Comparison of ENCODE assay signal across 17 cellular contexts in genomic region chr7:92824901-92825480, GRCh38. TPM values are rescaled to one million over a fixed set of nuclear protein-coding genes. Genes with fewer than 3 reads are reported as not detected.
DNase-seq lines count a peak whose midpoint lies in the region; ATAC-seq and TF ChIP-seq lines count a peak whose summit lies in the region.
"Had no signal": no experiment of that assay in that cellular context is flagged by ENCODE, and none has a peak within 500 bp of the region (broad histone marks: within the 10 kb centered on the region; RNA-seq: fewer than 3 reads in every experiment).

No MANE protein-coding gene starts in this region.

- ATAC-seq in activated T-cell treated with anti-CD3 and anti-CD28 coated beads, Interleukin-2, amount 50 U/mL, for 4 hours = peak; percentile 32 to 34
- no peak for ATAC-seq in mucosa of descending colon
- ATAC-seq: esophagus mucosa had no signal

- TF ChIP-seq CTCF in KMS-11 (conservative IDR thresholded peaks at IDR 0.05; ENCODE audit: low read depth, low read length) = no peak
- no peak for TF ChIP-seq CTCF in mucosa of descending colon (IDR thresholded peaks at IDR 0.05)

- peaks cover 46% of the 10 kb centered on the region for H3K36me3 Mint-ChIP-seq in activated T-cell treated with anti-CD3 and anti-CD28 coated beads, Interleukin-2, amount 50 U/mL, for 4 hours (ENCODE audit: insufficient read depth)
- H3K36me3 Mint-ChIP-seq in activated CD4-positive, alpha-beta memory T cell treated with anti-CD3 and anti-CD28 coated beads, Interleukin-2, amount 10 ng/mL, durations not matched to agents 7 days and 5 days (ENCODE audit: low read depth) = peaks cover 60% of the 10 kb centered on the region

- no peak overlapping the region for H2BK120ac ChIP-seq in trophoblast cell (ENCODE audit: insufficient read depth, low read length, poor library complexity)

- H4K12ac ChIP-seq in trophoblast cell (ENCODE audit: low read depth, low read length) = no peak overlapping the region

- no peak overlapping the region for H3K9ac ChIP-seq in KMS-11
- no peak overlapping the region for H3K9ac ChIP-seq in trophoblast cell (ENCODE audit: low read length)

- DNase-seq in activated T-cell treated with anti-CD3 and anti-CD28 coated beads, Interleukin-2, amount 50 U/mL, for 4 hours = no peak
- DNase-seq in activated T-cell treated with anti-CD3 and anti-CD28 coated beads, Interleukin-2, amount 50 U/mL, for 1 hour = no peak
- no peak for DNase-seq in activated CD4-positive, alpha-beta memory T cell treated with anti-CD3 and anti-CD28 coated beads, Interleukin-2, amount 10 ng/mL, durations not matched to agents 7 days and 5 days
- DNase-seq in trophoblast cell (no peak), EL (no peak), NAMALWA (ENCODE audit: low spot score) (no peak), mucosa of descending colon (no peak)
- DNase-seq: caudate nucleus; HCEC 1CT; mesendoderm; NCI-H1930; NCI-H446 treated with DMSO at 0.1 percent for 48 hours; small intestine; stimulated activated CD4-positive, alpha-beta T cell treated with anti-CD3 and anti-CD28 coated beads, Interleukin-2, amount 100 ng/mL, for 48 hours had no signal

- H3K4me2 ChIP-seq in KMS-11 = peak overlapping the region; percentile 26
- no peak overlapping the region for H3K4me2 ChIP-seq in trophoblast cell (ENCODE audit: low read length)

- H4K20me1 ChIP-seq in KMS-11 (ENCODE audit: insufficient read depth) = peaks cover 45% of the 10 kb centered on the region

- H3K79me1 ChIP-seq in trophoblast cell (ENCODE audit: low read length) = no peaks in the 10 kb centered on the region

- H3K27ac Mint-ChIP-seq in activated CD4-positive, alpha-beta memory T cell treated with anti-CD3 and anti-CD28 coated beads, Interleukin-2, amount 10 ng/mL, durations not matched to agents 7 days and 5 days = peak overlapping the region; percentile 53

- POLR2A ChIA-PET in activated CD4-positive, alpha-beta memory T cell treated with anti-CD3 and anti-CD28 coated beads, Interleukin-2, amount 10 ng/mL, durations not matched to agents 7 days and 5 days (lab: Charles Lee) = interaction anchor here (0.8 to 2.9 kb wide), 4 partner anchors 7 to 213 kb away, joined by 3 to 15 read pairs (median 6); no protein-coding TSS in a partner anchor

- peaks cover 72% of the 10 kb centered on the region for H3K4me1 Mint-ChIP-seq in activated T-cell treated with anti-CD3 and anti-CD28 coated beads, Interleukin-2, amount 50 U/mL, for 4 hours (ENCODE audit: low read depth)
- H3K4me1 Mint-ChIP-seq in activated CD4-positive, alpha-beta memory T cell treated with anti-CD3 and anti-CD28 coated beads, Interleukin-2, amount 10 ng/mL, durations not matched to agents 7 days and 5 days = peaks cover 79% of the 10 kb centered on the region

- H2AFZ ChIP-seq in KMS-11 (ENCODE audit: low read depth) (no peak overlapping the region), trophoblast cell (ENCODE audit: insufficient read depth, low read length, poor library complexity) (no peak overlapping the region)

- H3K4me1 ChIP-seq in KMS-11 (ENCODE audit: low read depth, poor library complexity, severe bottlenecking) (peaks cover 100% of the 10 kb centered on the region), trophoblast cell (ENCODE audit: control insufficient read depth in 1 of 2, insufficient read depth in 2 of 2, low read length in 2 of 2) (peaks cover 0 to 2% of the 10 kb centered on the region in 2 experiments), mucosa of descending colon (ENCODE audit: low read depth) (peaks cover 10% of the 10 kb centered on the region)

- H2BK12ac ChIP-seq in trophoblast cell (ENCODE audit: low read length) = no peak overlapping the region

- H3K23ac ChIP-seq in trophoblast cell (ENCODE audit: low read length) = no peak overlapping the region

- no peak overlapping the region for H3K14ac ChIP-seq in trophoblast cell (ENCODE audit: low read length)

- H3K18ac ChIP-seq in trophoblast cell (ENCODE audit: low read length) = no peak overlapping the region

- H3K9me3 Mint-ChIP-seq in activated T-cell treated with anti-CD3 and anti-CD28 coated beads, Interleukin-2, amount 50 U/mL, for 4 hours = peaks cover 7% of the 10 kb centered on the region
- peaks cover 8% of the 10 kb centered on the region for H3K9me3 Mint-ChIP-seq in activated CD4-positive, alpha-beta memory T cell treated with anti-CD3 and anti-CD28 coated beads, Interleukin-2, amount 10 ng/mL, durations not matched to agents 7 days and 5 days

- peak overlapping the region; percentile 75 for H3K4ac ChIP-seq in trophoblast cell (ENCODE audit: low read depth, low read length)

- no peak overlapping the region for H4K8ac ChIP-seq in trophoblast cell (ENCODE audit: low read depth, low read length)

- H3K27me3 Mint-ChIP-seq in activated T-cell treated with anti-CD3 and anti-CD28 coated beads, Interleukin-2, amount 50 U/mL, for 4 hours (ENCODE audit: low read depth) = no peaks in the 10 kb centered on the region
- no peaks in the 10 kb centered on the region for H3K27me3 Mint-ChIP-seq in activated CD4-positive, alpha-beta memory T cell treated with anti-CD3 and anti-CD28 coated beads, Interleukin-2, amount 10 ng/mL, durations not matched to agents 7 days and 5 days

- WGBS in trophoblast cell (ENCODE audit: extremely low coverage, insufficient coverage, insufficient read length) = no CpG with 5 or more reads among the region's 3 CpGs

- peak overlapping the region; percentile 56 for H3K4me3 Mint-ChIP-seq in activated T-cell treated with anti-CD3 and anti-CD28 coated beads, Interleukin-2, amount 50 U/mL, for 4 hours
- H3K4me3 Mint-ChIP-seq in activated CD4-positive, alpha-beta memory T cell treated with anti-CD3 and anti-CD28 coated beads, Interleukin-2, amount 10 ng/mL, durations not matched to agents 7 days and 5 days = peak overlapping the region; percentile 24

- no peaks in the 10 kb centered on the region for H3K27me3 ChIP-seq in KMS-11 (ENCODE audit: insufficient read depth, low read depth)
- no peaks in the 10 kb centered on the region for H3K27me3 ChIP-seq in trophoblast cell (ENCODE audit: insufficient read depth, low read length)

- H3K4me3 ChIP-seq in KMS-11 (IDR thresholded peaks at IDR 0.05; ENCODE audit: insufficient read depth, low read depth, low read length) (no peak overlapping the region), trophoblast cell (ENCODE audit: low read depth, low read length) (no peak overlapping the region), mucosa of descending colon (no peak overlapping the region)
- H3K4me3 ChIP-seq: prostate gland had no signal

- H2AK5ac ChIP-seq in trophoblast cell (ENCODE audit: low read length) = no peak overlapping the region

- peak overlapping the region; percentile 38; the same call in 1 of the 2 replicates for H3K27ac ChIP-seq in KMS-11
- H3K27ac ChIP-seq in trophoblast cell (ENCODE audit: low read depth, low read length) = no peak overlapping the region
- H3K27ac ChIP-seq: prostate gland had no signal

- no peak overlapping the region for H4K91ac ChIP-seq in trophoblast cell (ENCODE audit: low read depth, low read length)

- peaks cover 7% of the 10 kb centered on the region; the same call in 1 of the 2 replicates for H3K36me3 ChIP-seq in KMS-11 (ENCODE audit: insufficient read depth)
- H3K36me3 ChIP-seq in trophoblast cell (ENCODE audit: control insufficient read depth in 1 of 2, insufficient read depth in 2 of 2, low read length in 2 of 2) = peaks cover 0 to 3% of the 10 kb centered on the region in 2 experiments
- no peaks in the 10 kb centered on the region for H3K36me3 ChIP-seq in mucosa of descending colon (ENCODE audit: low read depth)
- H3K36me3 ChIP-seq: prostate gland had no signal

- no peak overlapping the region for H2BK5ac ChIP-seq in trophoblast cell (ENCODE audit: low read depth, low read length, poor library complexity)

- H3K9me3 ChIP-seq in trophoblast cell (ENCODE audit: insufficient read depth, low read depth, low read length) (no peaks in the 10 kb centered on the region), mucosa of descending colon (no peaks in the 10 kb centered on the region)
- H3K9me3 ChIP-seq: prostate gland had no signal

- intact Hi-C loops in mucosa of descending colon (cut with DNase I, micrococcal nuclease) = no loop called here

- CTCF ChIA-PET in activated CD4-positive, alpha-beta memory T cell treated with anti-CD3 and anti-CD28 coated beads, Interleukin-2, amount 10 ng/mL, durations not matched to agents 7 days and 5 days (lab: Charles Lee) = interaction anchor here (2.7 kb wide), 1 partner anchor 8 kb away, joined by 18 read pairs; no protein-coding TSS in a partner anchor

- peaks cover 100% of the 10 kb centered on the region for H3K79me2 ChIP-seq in KMS-11 (ENCODE audit: insufficient read depth, low read depth)
- peaks cover 3% of the 10 kb centered on the region for H3K79me2 ChIP-seq in trophoblast cell (ENCODE audit: control insufficient read depth, insufficient read depth, low read length, poor library complexity)

RNA-seq across cellular contexts. Expression of gene CDK6, which starts 11.4 kb away (rescaled TPM):
- 100 to 1,000 TPM; 310 to 350 (median 347) TPM for total RNA-seq in activated T-cell treated with anti-CD3 and anti-CD28 coated beads, Interleukin-2, amount 50 U/mL, for 4 hours
- 100 to 1,000 TPM; 105 TPM for total RNA-seq in activated CD4-positive, alpha-beta memory T cell treated with anti-CD3 and anti-CD28 coated beads, Interleukin-2, amount 10 ng/mL, durations not matched to agents 7 days and 5 days
- 29.5 and 33.6 TPM in 2 replicates for polyA plus RNA-seq in trophoblast cell (2013)
- total RNA-seq in mucosa of descending colon = 10 to 100 TPM; 23.4 to 52.4 (median 33.1) TPM
